ENCODE assay signal across 9 cellular contexts in genomic region chr9:1018121-1018520, GRCh38. TPM values are rescaled to one million over a fixed set of nuclear protein-coding genes. Genes with fewer than 3 reads are reported as not detected.
DNase-seq lines count a peak whose midpoint lies in the region; ATAC-seq and TF ChIP-seq lines count a peak whose summit lies in the region.
"Had no signal": no experiment of that assay in that cellular context is flagged by ENCODE, and none has a peak within 500 bp of the region (broad histone marks: within the 10 kb centered on the region; RNA-seq: fewer than 3 reads in every experiment).

No MANE protein-coding gene starts in this region.

- no peaks in the 10 kb centered on the region for H3K9me2 ChIP-seq in PC-9 (ENCODE audit: insufficient read depth)

- H2AFZ ChIP-seq in PC-9: no peak overlapping the region

- H3K27ac ChIP-seq in PC-9 (no peak overlapping the region), vagina (no peak overlapping the region)

- H3K9me3 ChIP-seq in PC-9 (ENCODE audit: insufficient read depth, low read depth) (no peaks in the 10 kb centered on the region), vagina (no peaks in the 10 kb centered on the region)

- no peaks in the 10 kb centered on the region for H3K79me2 ChIP-seq in PC-9 (ENCODE audit: low read depth)

- CTCF ChIA-PET in PC-9 (lab: Charles Lee): no interaction called here

- no peak overlapping the region for H3K27ac Mint-ChIP-seq in glutamatergic neuron (ENCODE audit: unreplicated experiment)

- no peaks in the 10 kb centered on the region for H3K36me3 Mint-ChIP-seq in glutamatergic neuron (ENCODE audit: unreplicated experiment)

- no peak overlapping the region for H3K4me2 ChIP-seq in PC-9

- no TSS peak for BruUV-seq in PC-9 (replicated peaks; lab: Mats Ljungman, UMichigan)

- H3K4me1 ChIP-seq in PC-9 (replicated peaks; ENCODE audit: insufficient read depth) (no peaks in the 10 kb centered on the region), vagina (no peaks in the 10 kb centered on the region)

- H3K4me3 ChIP-seq in PC-9 (no peak overlapping the region), vagina (no peak overlapping the region)

- no peaks in the 10 kb centered on the region for H3K9me3 Mint-ChIP-seq in glutamatergic neuron (ENCODE audit: unreplicated experiment)

- intact Hi-C loops in PC-9 (cut with micrococcal nuclease; ENCODE audit: unreplicated experiment): loop anchor here (10.0 kb wide), 1 partner anchor 587 kb away; no protein-coding TSS in a partner anchor
- intact Hi-C loops in vagina (cut with DNase I): no loop called here

- H3K36me3 ChIP-seq in PC-9 (ENCODE audit: low read depth) (no peaks in the 10 kb centered on the region), vagina (no peaks in the 10 kb centered on the region)

- no peaks in the 10 kb centered on the region for H3K4me1 Mint-ChIP-seq in glutamatergic neuron (ENCODE audit: low read depth, unreplicated experiment)

- H4K20me1 ChIP-seq in PC-9 (ENCODE audit: insufficient read depth): no peaks in the 10 kb centered on the region

- no peak for ATAC-seq in GM19455 (IDR thresholded peaks at IDR 0.05; ENCODE audit: unreplicated experiment)
- no peak for ATAC-seq in HG03135 (IDR thresholded peaks at IDR 0.05; ENCODE audit: unreplicated experiment)

- H3K27me3 Mint-ChIP-seq in glutamatergic neuron (ENCODE audit: unreplicated experiment): peaks cover 2% of the 10 kb centered on the region

- TF ChIP-seq POLR2A in vagina (IDR thresholded peaks at IDR 0.05): no peak

- peak; percentile 30; the same call in 1 of the 2 replicates for TF ChIP-seq CTCF in PC-9 (conservative IDR thresholded peaks at IDR 0.05)
- peak; percentile 38 for TF ChIP-seq CTCF in glutamatergic neuron (IDR thresholded peaks at IDR 0.05; ENCODE audit: partially characterized antibody, unreplicated experiment)
- TF ChIP-seq CTCF in vagina (IDR thresholded peaks at IDR 0.05): no peak

- POLR2A ChIA-PET in PC-9 (lab: Charles Lee; ENCODE audit: unreplicated experiment): no interaction called here

- DNase-seq in stimulated activated CD4-positive, alpha-beta T cell treated with anti-CD3 and anti-CD28 coated beads, Interleukin-15, amount 100 ng/mL, for 24 hours: peak; percentile 25
- DNase-seq in stimulated activated CD4-positive, alpha-beta T cell treated with anti-CD3 and anti-CD28 coated beads, Interleukin-4, amount 100 ng/mL, for 24 hours: no peak
- DNase-seq in PC-9 (no peak), glutamatergic neuron (peak; percentile 68), cortex of kidney (lab: John Stamatoyannopoulos, UW) (no peak), vagina (ENCODE audit: extremely low spot score in 2 of 2) (no peak)
- DNase-seq: kidney glomerular epithelial cell had no signal

- peaks cover 12% of the 10 kb centered on the region; the same call in 1 of the 2 replicates for H3K27me3 ChIP-seq in PC-9 (ENCODE audit: insufficient read depth, low read depth)
- no peaks in the 10 kb centered on the region for H3K27me3 ChIP-seq in vagina

- H3K4me3 Mint-ChIP-seq in glutamatergic neuron (ENCODE audit: unreplicated experiment): no peak overlapping the region

- no peaks in the 10 kb centered on the region for H3F3A ChIP-seq in PC-9 (ENCODE audit: insufficient read depth, low read depth)

RNA-seq across cellular contexts. Expression of gene DMRT2, which starts 32.0 kb away (rescaled TPM):
- not detected in 2 replicates for total RNA-seq in PC-9 (2021)
- total RNA-seq in glutamatergic neuron (ENCODE audit: unreplicated experiment): 0.56 TPM
- total RNA-seq in vagina: 2.5 TPM

RNA-seq across cellular contexts. Expression of gene DMRT3, which starts 41.7 kb away (rescaled TPM):
- total RNA-seq in PC-9 (2021) (not detected in 2 replicates), glutamatergic neuron (ENCODE audit: unreplicated experiment) (1.7 TPM), vagina (not detected)

Comparison
In these comparisons a context has a peak if more than half of its experiments do, and no peak if none do; other contexts are left out.
1. DNase-seq: peak in stimulated activated CD4-positive, alpha-beta T cell treated with anti-CD3 and anti-CD28 coated beads, Interleukin-15, amount 100 ng/mL, for 24 hours (single experiment) and glutamatergic neuron (single experiment); none in stimulated activated CD4-positive, alpha-beta T cell treated with anti-CD3 and anti-CD28 coated beads, Interleukin-4, amount 100 ng/mL, for 24 hours (single experiment), PC-9 (0 of 2), cortex of kidney (single experiment) and vagina (0 of 2).
2. CTCF ChIP-seq: peak in PC-9 (single experiment) and glutamatergic neuron (single experiment); none in vagina (0 of 3).